Comparison of ENCODE assay signal across 15 cellular contexts in genomic region chr13:109666656-109667448, GRCh38.
DNase-seq lines count a peak whose midpoint lies in the region; ATAC-seq, FAIRE-seq and TF ChIP-seq lines count a peak whose summit lies in the region.
"Had no signal": no experiment of that assay in that cellular context is flagged by ENCODE, and none has a peak within 500 bp of the region (broad histone marks: within the 10 kb centered on the region; RNA-seq: fewer than 3 reads in every experiment).

No MANE protein-coding gene starts in this region.

- peaks cover 19% of the 10 kb centered on the region for H3K4me1 ChIP-seq in A549
- peaks cover 0 to 12% of the 10 kb centered on the region in 2 donors for H3K4me1 ChIP-seq in left lung
- no peaks in the 10 kb centered on the region for H3K4me1 ChIP-seq in CD8-positive, alpha-beta T cell (ENCODE audit: insufficient read depth, low read length)

- H3K27me3 ChIP-seq in brain microvascular endothelial cell (replicated peaks) (no peaks in the 10 kb centered on the region), left lung (peaks cover 0 to 9% of the 10 kb centered on the region in 2 donors)
- no peaks in the 10 kb centered on the region for H3K27me3 ChIP-seq in CD8-positive, alpha-beta T cell (ENCODE audit: insufficient read depth, low read length)
- H3K27me3 ChIP-seq: ovary had no signal

- H3K4me3 ChIP-seq in A549 (no peak overlapping the region), brain microvascular endothelial cell (ENCODE audit: low read depth, low read length) (no peak overlapping the region), left lung (no peak overlapping the region)
- no peak overlapping the region for H3K4me3 ChIP-seq in CD8-positive, alpha-beta T cell (ENCODE audit: low read depth, low read length)
- H3K4me3 ChIP-seq: ovary had no signal

- no peaks in the 10 kb centered on the region for H3K36me3 Mint-ChIP-seq in CD8-positive, alpha-beta T cell

- FAIRE-seq in A549 (lab: Jason Lieb, UNC), result no peak

- WGBS in A549 (ENCODE audit: missing lambda C conversion rate), result 42% methylated on average over 21 of the region's 21 CpGs

- TF ChIP-seq RAD21 in A549 (conservative IDR thresholded peaks at IDR 0.05 in 1 of 2, IDR thresholded peaks at IDR 0.05 in 1 of 2), result no peak

- CTCF ChIA-PET in A549 (lab: Yijun Ruan, JAX), result no interaction called here
- CTCF ChIA-PET in CD8-positive, alpha-beta T cell (lab: Charles Lee), result no interaction called here

- H3K9me3 Mint-ChIP-seq in CD8-positive, alpha-beta T cell, result peaks cover 2% of the 10 kb centered on the region

- in situ Hi-C loops in brain microvascular endothelial cell (cut with HindIII; ENCODE audit: low pct_ligation_motif_present, low sequenced_read_pairs), result no loop called here

- POLR2A ChIA-PET in A549 (lab: Yijun Ruan, JAX), result no interaction called here
- POLR2A ChIA-PET in CD8-positive, alpha-beta T cell (lab: Charles Lee), result no interaction called here

- ATAC-seq in A549 (peak in 1 of 2 experiments; percentile 79; a peak in 3 of 6 replicates), left lung (peak; percentile 92)
- no peak for ATAC-seq in CD8-positive, alpha-beta T cell

- no peak for TF ChIP-seq EP300 in A549 (IDR thresholded peaks at IDR 0.05)

- H3K27me3 Mint-ChIP-seq in CD8-positive, alpha-beta T cell (ENCODE audit: low read depth), result peaks cover 1% of the 10 kb centered on the region

- H3K27ac ChIP-seq in A549, result peak overlapping the region; percentile 55; a peak in 5 of 6 replicates
- H3K27ac ChIP-seq in brain microvascular endothelial cell, result no peak overlapping the region
- no peak overlapping the region for H3K27ac ChIP-seq in left lung
- no peak overlapping the region for H3K27ac ChIP-seq in CD8-positive, alpha-beta T cell (ENCODE audit: low read depth, low read length)
- H3K27ac ChIP-seq: ovary had no signal

- intact Hi-C loops in left lung (cut with DNase I), result no loop called here
- intact Hi-C loops in CD8-positive, alpha-beta T cell (cut with DNase I, micrococcal nuclease), result no loop called here

- no peaks in the 10 kb centered on the region for H3K9me3 ChIP-seq in A549
- no peaks in the 10 kb centered on the region for H3K9me3 ChIP-seq in left lung
- H3K9me3 ChIP-seq in CD8-positive, alpha-beta T cell (ENCODE audit: low read length), result no peaks in the 10 kb centered on the region
- H3K9me3 ChIP-seq: ovary had no signal

- no peak for TF ChIP-seq CTCF in A549 (IDR thresholded peaks at IDR 0.05)
- no peak for TF ChIP-seq CTCF in brain microvascular endothelial cell (IDR thresholded peaks at IDR 0.05; ENCODE audit: low read depth, low read length, missing control alignments)
- TF ChIP-seq CTCF in left lung (IDR thresholded peaks at IDR 0.05), result no peak
- TF ChIP-seq CTCF in CD8-positive, alpha-beta T cell (IDR thresholded peaks at IDR 0.05), result no peak

- H3K36me3 ChIP-seq in brain microvascular endothelial cell (replicated peaks) (no peaks in the 10 kb centered on the region), left lung (no peaks in the 10 kb centered on the region)
- H3K36me3 ChIP-seq in CD8-positive, alpha-beta T cell (ENCODE audit: insufficient read depth, low read length), result no peaks in the 10 kb centered on the region
- H3K36me3 ChIP-seq: ovary had no signal

- no peaks in the 10 kb centered on the region for H3K4me1 Mint-ChIP-seq in CD8-positive, alpha-beta T cell (ENCODE audit: low read depth)

- DNase-seq in A549 (ENCODE audit: low read depth in 1 of 2, low spot score in 1 of 2) (peak; percentile 10 to 29), HuH-7.5 (ENCODE audit: low spot score) (peak; percentile 8), brain microvascular endothelial cell (peak; percentile 38), left lung (no peak), midbrain (lab: John Stamatoyannopoulos, UW) (no peak), SW 1271 (lab: John Stamatoyannopoulos, UW) (no peak), activated gamma-delta T cell treated with Interleukin-2 at 50 U/mL for 16 hours (no peak)
- no peak for DNase-seq in CD8-positive, alpha-beta T cell
- DNase-seq: anterior cingulate cortex; erythroblast; GOT3; islet precursor cell; NCI-H1694 treated with DMSO at 0.1 percent for 48 hours; ovary; stimulated activated CD4-positive, alpha-beta T cell treated with anti-CD3 and anti-CD28 coated beads, Interleukin-4, amount 100 ng/mL, for 4 hours had no signal

- no peak for TF ChIP-seq POLR2A in A549 (IDR thresholded peaks at IDR 0.05; ENCODE audit: low read length)

- no peak overlapping the region for H3K4me3 Mint-ChIP-seq in CD8-positive, alpha-beta T cell

- H3K4me2 ChIP-seq in A549, result peak overlapping the region; percentile 67

- no peak overlapping the region for H3K27ac Mint-ChIP-seq in CD8-positive, alpha-beta T cell

TF ChIP-seq in A549, 52 proteins besides CTCF, POLR2A, EP300 and RAD21:
- TF ChIP-seq NPAS2 (CRISPR knock-in tag; IDR thresholded peaks at IDR 0.05; ENCODE audit: borderline replicate concordance) (no peak), CBX2 (IDR thresholded peaks at IDR 0.05; ENCODE audit: borderline replicate concordance, low read depth) (no peak)

Comparison
In these comparisons a context has a peak if more than half of its experiments do, and no peak if none do; other contexts are left out.
1. DNase-seq: peak in A549 (2 of 2), HuH-7.5 (single experiment) and brain microvascular endothelial cell (single experiment); none in left lung (0 of 2), midbrain (single experiment), CD8-positive, alpha-beta T cell (0 of 7), SW 1271 (0 of 2) and activated gamma-delta T cell treated with Interleukin-2 at 50 U/mL for 16 hours (single experiment).
2. H3K27ac ChIP-seq: peak in A549 (2 of 2); none in brain microvascular endothelial cell (single experiment), left lung (0 of 2) and CD8-positive, alpha-beta T cell (single experiment).